Comparison of ENCODE assay signal across 29 cellular contexts in the genomic region with DNA sequence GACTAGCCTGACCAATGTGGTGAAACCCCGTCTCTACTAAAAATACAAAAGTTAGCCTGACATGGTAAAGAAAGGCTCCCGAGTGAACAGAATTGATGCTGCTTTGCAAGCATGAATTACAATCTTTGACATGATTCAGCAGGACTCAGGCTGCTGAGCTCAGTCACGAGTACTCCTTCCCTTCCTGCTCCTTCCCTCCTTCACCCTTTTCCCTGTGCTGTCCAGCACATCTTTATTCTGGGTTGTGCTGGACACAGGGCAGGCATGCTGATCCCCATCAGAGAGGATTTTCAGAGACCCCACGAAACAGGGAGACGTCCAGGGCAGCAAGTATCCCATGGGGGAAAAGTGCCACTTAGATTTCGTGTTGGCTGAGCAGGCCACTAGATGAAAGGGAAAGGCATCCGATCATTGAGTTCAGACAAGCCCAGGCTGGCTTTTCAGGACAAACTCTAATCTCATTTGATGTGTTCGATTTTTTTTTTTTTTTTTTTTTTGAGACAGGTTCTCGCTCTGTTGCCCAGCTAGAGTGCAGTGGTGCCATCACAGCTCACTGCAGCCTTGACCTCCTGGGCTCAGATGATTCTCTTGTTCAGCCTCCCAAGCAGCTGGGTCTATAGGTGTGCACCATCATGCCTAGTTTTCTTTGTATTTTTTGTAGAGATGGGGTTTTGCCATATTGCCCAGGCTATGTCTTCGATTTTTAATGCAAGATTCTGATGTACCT.
"Had no signal": no experiment of that assay in that cellular context is flagged by ENCODE, and none has a peak within 500 bp of the region (broad histone marks: within the 10 kb centered on the region; RNA-seq: fewer than 3 reads in every experiment).

No MANE protein-coding gene starts in this region.

- H3K9ac ChIP-seq: KMS-11, SK-N-SH had no signal

- H3K27me3 ChIP-seq: ascending aorta, SJSA1 had no signal

- H3K4me3 ChIP-seq: SJSA1 had no signal

- DNase-seq: activated CD4-positive, alpha-beta T cell treated with anti-CD3 and anti-CD28 coated beads, Interleukin-2, amount 10 ng/mL, durations not matched to agents 24 days and 14 days; activated CD4-positive, alpha-beta T cell treated with anti-CD3 and anti-CD28 coated beads, Interleukin-2, amount 50 U/mL, for 4 hours; activated CD8-positive, alpha-beta T cell treated with anti-CD3 and anti-CD28 coated beads for 36 hours; activated gamma-delta T cell; activated naive CD4-positive, alpha-beta T cell treated with Interleukin-2 at 50 U/mL for 16 hours; activated naive CD8-positive, alpha-beta T cell treated with anti-CD3 and anti-CD28 coated beads, Interleukin-2, amount 10 ng/mL, durations not matched to agents 7 days and 5 days; activated T-cell treated with anti-CD3 and anti-CD28 coated beads, Interleukin-2, amount 50 U/mL, for 24 hours; amygdala; caudate nucleus; MM.1S; NCI-H1092 treated with DMSO at 0.1 percent for 48 hours; NCI-H1417; NCI-H146; NCI-H187; NCI-H2029 treated with DMSO at 0.1 percent for 48 hours; NCI-H2107; NCI-H345; NCI-H524 treated with DMSO at 0.1 percent for 48 hours; SHP77 treated with DMSO at 0.1 percent for 48 hours; SK-N-SH had no signal

- H3K4me3 Mint-ChIP-seq: activated CD4-positive, alpha-beta T cell treated with anti-CD3 and anti-CD28 coated beads, Interleukin-2, amount 10 ng/mL, durations not matched to agents 24 days and 14 days; activated CD8-positive, alpha-beta T cell treated with anti-CD3 and anti-CD28 coated beads for 36 hours; activated naive CD4-positive, alpha-beta T cell treated with anti-CD3 and anti-CD28 coated beads, Interleukin-2, amount 50 U/mL, for 24 hours; activated naive CD8-positive, alpha-beta T cell treated with anti-CD3 and anti-CD28 coated beads, Interleukin-2, amount 10 ng/mL, durations not matched to agents 7 days and 5 days; activated T-cell treated with anti-CD3 and anti-CD28 coated beads, Interleukin-2, amount 50 U/mL, for 24 hours; T-helper 1 cell treated with Interleukin-12 subunit alpha and Interleukin-12 subunit beta and Interleukin-4 antibody, amounts not matched to agents 30 μg/mL and 1 μg/mL, for 36 hours; T-helper 2 cell treated with Interferon-gamma antibody and Interleukin-4, amounts not matched to agents 5 μg/mL and 100 μg/mL, for 36 hours had no signal

- ATAC-seq: activated CD8-positive, alpha-beta T cell treated with anti-CD3 and anti-CD28 coated beads for 36 hours; Panc1 had no signal

- H3K4me2 ChIP-seq: KMS-11, SK-N-SH had no signal

- H3K36me3 ChIP-seq: ascending aorta, SJSA1 had no signal

- H3K9me3 ChIP-seq: ascending aorta, SJSA1, SK-N-SH had no signal

- H3K27ac ChIP-seq: KMS-11, SJSA1 had no signal

- FAIRE-seq: TTC549 had no signal

- H3K9me3 Mint-ChIP-seq: activated CD4-positive, alpha-beta T cell treated with anti-CD3 and anti-CD28 coated beads, Interleukin-2, amount 10 ng/mL, durations not matched to agents 24 days and 14 days; activated CD8-positive, alpha-beta T cell treated with anti-CD3 and anti-CD28 coated beads for 36 hours; activated T-cell treated with anti-CD3 and anti-CD28 coated beads, Interleukin-2, amount 50 U/mL, for 24 hours; activated T-helper 2 cell treated with anti-CD3 and anti-CD28 coated beads, Interferon-gamma antibody, Interleukin-2, Interleukin-4, amounts not matched to agents 10 μg/mL and 5 μg/mL and 100 μg/mL, durations not matched to agents 14 hours and 24 hours and 36 hours; T-helper 1 cell treated with Interleukin-12 subunit alpha and Interleukin-12 subunit beta and Interleukin-4 antibody, amounts not matched to agents 30 μg/mL and 1 μg/mL, for 36 hours; T-helper 2 cell treated with Interferon-gamma antibody and Interleukin-4, amounts not matched to agents 5 μg/mL and 100 μg/mL, for 36 hours had no signal

- H3K27ac Mint-ChIP-seq: activated CD4-positive, alpha-beta T cell treated with anti-CD3 and anti-CD28 coated beads, Interleukin-2, amount 10 ng/mL, durations not matched to agents 24 days and 14 days; activated CD8-positive, alpha-beta T cell treated with anti-CD3 and anti-CD28 coated beads for 36 hours; activated naive CD4-positive, alpha-beta T cell treated with anti-CD3 and anti-CD28 coated beads, Interleukin-2, amount 50 U/mL, for 24 hours; activated naive CD8-positive, alpha-beta T cell treated with anti-CD3 and anti-CD28 coated beads, Interleukin-2, amount 10 ng/mL, durations not matched to agents 7 days and 5 days; activated T-cell treated with anti-CD3 and anti-CD28 coated beads, Interleukin-2, amount 50 U/mL, for 24 hours; activated T-helper 2 cell treated with anti-CD3 and anti-CD28 coated beads, Interferon-gamma antibody, Interleukin-2, Interleukin-4, amounts not matched to agents 10 μg/mL and 5 μg/mL and 100 μg/mL, durations not matched to agents 14 hours and 24 hours and 36 hours; T-helper 1 cell treated with Interleukin-12 subunit alpha and Interleukin-12 subunit beta and Interleukin-4 antibody, amounts not matched to agents 30 μg/mL and 1 μg/mL, for 36 hours; T-helper 2 cell treated with Interferon-gamma antibody and Interleukin-4, amounts not matched to agents 5 μg/mL and 100 μg/mL, for 36 hours had no signal

- H3K27me3 Mint-ChIP-seq: activated CD4-positive, alpha-beta T cell treated with anti-CD3 and anti-CD28 coated beads, Interleukin-2, amount 10 ng/mL, durations not matched to agents 24 days and 14 days had no signal

- H3K4me1 Mint-ChIP-seq: activated CD4-positive, alpha-beta T cell treated with anti-CD3 and anti-CD28 coated beads, Interleukin-2, amount 10 ng/mL, durations not matched to agents 24 days and 14 days; activated naive CD4-positive, alpha-beta T cell treated with anti-CD3 and anti-CD28 coated beads, Interleukin-2, amount 50 U/mL, for 24 hours; activated naive CD8-positive, alpha-beta T cell treated with anti-CD3 and anti-CD28 coated beads, Interleukin-2, amount 10 ng/mL, durations not matched to agents 7 days and 5 days had no signal

- H3K36me3 Mint-ChIP-seq: activated naive CD4-positive, alpha-beta T cell treated with anti-CD3 and anti-CD28 coated beads, Interleukin-2, amount 50 U/mL, for 24 hours; activated naive CD8-positive, alpha-beta T cell treated with anti-CD3 and anti-CD28 coated beads, Interleukin-2, amount 10 ng/mL, durations not matched to agents 7 days and 5 days had no signal
